Comparison of ENCODE assay signal across 15 cellular contexts in genomic region chr1:86798608-86799291, GRCh38.
DNase-seq lines count a peak whose midpoint lies in the region; ATAC-seq and TF ChIP-seq lines count a peak whose summit lies in the region.
"Had no signal": no experiment of that assay in that cellular context is flagged by ENCODE, and none has a peak within 500 bp of the region (broad histone marks: within the 10 kb centered on the region; RNA-seq: fewer than 3 reads in every experiment).

No MANE protein-coding gene starts in this region.

- H3K27ac Mint-ChIP-seq in Calu3 (ENCODE audit: unreplicated experiment) (peak overlapping the region; percentile 35), activated B cell treated with CpG ODN at 0.5 μM for 24 hours (peak overlapping the region; percentile 86), glutamatergic neuron (ENCODE audit: unreplicated experiment) (no peak overlapping the region), CD14-positive monocyte (peak overlapping the region in 2 of 7 donors; percentile 57 to 67)

- BruUV-seq in Calu3 (replicated peaks; lab: Mats Ljungman, UMichigan): no TSS peak

- no peak for TF ChIP-seq CTCF in Calu3 (IDR thresholded peaks at IDR 0.05; ENCODE audit: unreplicated experiment)
- TF ChIP-seq CTCF in activated B cell treated with CpG ODN at 0.5 μM for 24 hours (IDR thresholded peaks at IDR 0.05): no peak
- no peak for TF ChIP-seq CTCF in glutamatergic neuron (IDR thresholded peaks at IDR 0.05; ENCODE audit: partially characterized antibody, unreplicated experiment)
- TF ChIP-seq CTCF in CD14-positive monocyte (IDR thresholded peaks at IDR 0.05): no peak

- CTCF ChIA-PET in Calu3 (lab: Charles Lee): no interaction called here
- CTCF ChIA-PET in activated B cell treated with CpG ODN at 0.5 μM for 24 hours (lab: Charles Lee): no interaction called here

- H3K4me3 Mint-ChIP-seq in Calu3 (ENCODE audit: low read depth, unreplicated experiment) (no peak overlapping the region), activated B cell treated with CpG ODN at 0.5 μM for 24 hours (peak overlapping the region; percentile 69), glutamatergic neuron (ENCODE audit: unreplicated experiment) (no peak overlapping the region), CD14-positive monocyte (no peak overlapping the region)
- H3K4me3 Mint-ChIP-seq: activated T-cell treated with anti-CD3 and anti-CD28 coated beads, Interleukin-2, amount 50 U/mL, for 72 hours had no signal

- H3K4me1 Mint-ChIP-seq in Calu3 (ENCODE audit: low read depth, unreplicated experiment): peaks cover 2% of the 10 kb centered on the region
- H3K4me1 Mint-ChIP-seq in activated B cell treated with CpG ODN at 0.5 μM for 24 hours: peaks cover 29% of the 10 kb centered on the region
- no peaks in the 10 kb centered on the region for H3K4me1 Mint-ChIP-seq in glutamatergic neuron (ENCODE audit: low read depth, unreplicated experiment)
- peaks cover 14% of the 10 kb centered on the region for H3K4me1 Mint-ChIP-seq in CD14-positive monocyte

- H3K9me3 Mint-ChIP-seq in Calu3 (ENCODE audit: low read depth, unreplicated experiment) (peaks cover 2% of the 10 kb centered on the region), activated B cell treated with CpG ODN at 0.5 μM for 24 hours (peaks cover 4% of the 10 kb centered on the region), glutamatergic neuron (ENCODE audit: unreplicated experiment) (peaks cover 5% of the 10 kb centered on the region), CD14-positive monocyte (peaks cover 0 to 11% (median 7%) of the 10 kb centered on the region in 7 donors)

- intact Hi-C loops in Calu3 (cut with micrococcal nuclease; ENCODE audit: unreplicated experiment) (no loop called here), activated B cell treated with CpG ODN at 0.5 μM for 24 hours (cut with micrococcal nuclease) (no loop called here), CD14-positive monocyte (cut with micrococcal nuclease) (no loop called here)

- H3K36me3 Mint-ChIP-seq in Calu3 (ENCODE audit: insufficient read depth, unreplicated experiment) (no peaks in the 10 kb centered on the region), activated B cell treated with CpG ODN at 0.5 μM for 24 hours (ENCODE audit: low read depth) (no peaks in the 10 kb centered on the region), glutamatergic neuron (ENCODE audit: unreplicated experiment) (peaks cover 5% of the 10 kb centered on the region), CD14-positive monocyte (no peaks in the 10 kb centered on the region)

- POLR2A ChIA-PET in activated B cell treated with CpG ODN at 0.5 μM for 24 hours (lab: Charles Lee): interaction anchor here (0.7 to 1.2 kb wide), 2 partner anchors 29 to 94 kb away, joined by 3 to 11 read pairs; partner anchors contain the start of gene SH3GLB1

- ATAC-seq in GM19025 (IDR thresholded peaks at IDR 0.05; ENCODE audit: low read depth, unreplicated experiment) (peak; percentile 73), HG02763 (IDR thresholded peaks at IDR 0.05; ENCODE audit: unreplicated experiment) (peak; percentile 77), activated B cell treated with CpG ODN at 0.5 μM for 24 hours (ENCODE audit: low read depth) (peak; percentile 86)
- ATAC-seq: left cardiac atrium, PC-3 had no signal

- no peak for DNase-seq in Calu3
- no peak for DNase-seq in activated B cell treated with CpG ODN at 0.5 μM for 24 hours
- DNase-seq in amygdala (lab: John Stamatoyannopoulos, UW): no peak
- no peak for DNase-seq in activated CD4-positive, alpha-beta T cell treated with anti-CD3 and anti-CD28 coated beads, Interleukin-2, amount 50 U/mL, for 48 hours
- no peak for DNase-seq in glutamatergic neuron
- no peak for DNase-seq in CD14-positive monocyte (ENCODE audit: low spot score)
- DNase-seq: activated T-cell treated with anti-CD3 and anti-CD28 coated beads, Interleukin-2, amount 50 U/mL, for 72 hours; anterior cingulate cortex; colonic mucosa; H7; left cardiac atrium; PC-3; psoas muscle had no signal

- peaks cover 11% of the 10 kb centered on the region for H3K27me3 Mint-ChIP-seq in Calu3 (ENCODE audit: unreplicated experiment)
- H3K27me3 Mint-ChIP-seq in activated B cell treated with CpG ODN at 0.5 μM for 24 hours: no peaks in the 10 kb centered on the region
- no peaks in the 10 kb centered on the region for H3K27me3 Mint-ChIP-seq in glutamatergic neuron (ENCODE audit: unreplicated experiment)
- peaks cover 0 to 3% (median 2%) of the 10 kb centered on the region in 3 donors for H3K27me3 Mint-ChIP-seq in CD14-positive monocyte (ENCODE audit: low read depth in 3 of 3)
